Comparison of ENCODE assay signal across 15 cellular contexts in the genomic region with DNA sequence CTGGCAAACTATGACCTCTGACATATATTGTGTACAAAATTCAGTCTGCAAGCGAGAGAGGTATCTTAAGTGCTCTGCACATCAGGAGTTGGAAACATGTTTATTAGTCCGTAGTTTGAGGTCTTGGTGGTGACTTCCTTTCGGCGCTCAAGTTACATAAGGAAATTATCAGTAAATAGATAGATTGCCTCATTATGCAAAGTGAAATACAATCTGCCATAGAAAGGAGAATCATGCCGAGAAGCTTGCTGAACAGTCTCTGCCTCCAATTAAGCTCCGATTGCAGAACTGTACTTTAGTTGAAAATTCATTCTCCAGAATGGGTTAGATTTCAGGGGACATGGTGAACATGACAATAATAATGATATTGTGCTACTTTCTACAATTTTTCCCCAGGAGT.
"Had no signal": no experiment of that assay in that cellular context is flagged by ENCODE, and none has a peak within 500 bp of the region (broad histone marks: within the 10 kb centered on the region; RNA-seq: fewer than 3 reads in every experiment).

No MANE protein-coding gene starts in this region.

- DNase-seq: activated CD4-positive, alpha-beta T cell treated with anti-CD3 and anti-CD28 coated beads, Interleukin-2, amount 10 ng/mL, durations not matched to agents 7 days and 5 days; activated CD4-positive, CD25-positive, alpha-beta regulatory T cell; activated naive CD8-positive, alpha-beta T cell treated with anti-CD3 and anti-CD28 coated beads, Interleukin-2, amount 10 ng/mL, durations not matched to agents 7 days and 5 days; anterior cingulate cortex; cerebellar nuclear complex; effector CD8-positive, alpha-beta T cell; mesendoderm; natural killer cell; retina; stimulated activated CD4-positive, alpha-beta T cell treated with anti-CD3 and anti-CD28 coated beads, Interleukin-2, amount 100 ng/mL, for 48 hours; tibial artery had no signal

- H2AFZ ChIP-seq: parathyroid adenoma had no signal

- H3K27ac Mint-ChIP-seq: activated CD4-positive, alpha-beta T cell treated with anti-CD3 and anti-CD28 coated beads, Interleukin-2, amount 10 ng/mL, durations not matched to agents 7 days and 5 days; activated naive CD8-positive, alpha-beta T cell treated with anti-CD3 and anti-CD28 coated beads, Interleukin-2, amount 10 ng/mL, durations not matched to agents 7 days and 5 days; natural killer cell; stimulated activated memory B cell treated with anti-CD40 and anti-IgM and Interleukin-4, amounts not matched to agents 10 μg/mL and 1 μg/mL and 100 μg/mL, for 72 hours had no signal

- H3K9me3 Mint-ChIP-seq: stimulated activated memory B cell treated with anti-CD40 and anti-IgM and Interleukin-4, amounts not matched to agents 10 μg/mL and 1 μg/mL and 100 μg/mL, for 72 hours had no signal

- H3K36me3 ChIP-seq: neutrophil, tibial artery, vagina had no signal

- H3K27ac ChIP-seq: neutrophil, parathyroid adenoma, tibial artery, vagina had no signal

- H3K79me2 ChIP-seq: parathyroid adenoma had no signal

- H3K27me3 Mint-ChIP-seq: activated CD4-positive, alpha-beta T cell treated with anti-CD3 and anti-CD28 coated beads, Interleukin-2, amount 10 ng/mL, durations not matched to agents 7 days and 5 days; activated naive CD8-positive, alpha-beta T cell treated with anti-CD3 and anti-CD28 coated beads, Interleukin-2, amount 10 ng/mL, durations not matched to agents 7 days and 5 days; stimulated activated memory B cell treated with anti-CD40 and anti-IgM and Interleukin-4, amounts not matched to agents 10 μg/mL and 1 μg/mL and 100 μg/mL, for 72 hours had no signal

- H3K4me3 ChIP-seq: tibial artery, vagina had no signal

- ATAC-seq: natural killer cell; stimulated activated memory B cell treated with anti-CD40 and anti-IgM and Interleukin-4, amounts not matched to agents 10 μg/mL and 1 μg/mL and 100 μg/mL, for 72 hours had no signal

- H3K9ac ChIP-seq: parathyroid adenoma had no signal

- H3K4me1 ChIP-seq: parathyroid adenoma, vagina had no signal

- H3K4me3 Mint-ChIP-seq: activated CD4-positive, alpha-beta T cell treated with anti-CD3 and anti-CD28 coated beads, Interleukin-2, amount 10 ng/mL, durations not matched to agents 7 days and 5 days; activated naive CD8-positive, alpha-beta T cell treated with anti-CD3 and anti-CD28 coated beads, Interleukin-2, amount 10 ng/mL, durations not matched to agents 7 days and 5 days; natural killer cell; stimulated activated memory B cell treated with anti-CD40 and anti-IgM and Interleukin-4, amounts not matched to agents 10 μg/mL and 1 μg/mL and 100 μg/mL, for 72 hours had no signal

- H3K36me3 Mint-ChIP-seq: activated naive CD8-positive, alpha-beta T cell treated with anti-CD3 and anti-CD28 coated beads, Interleukin-2, amount 10 ng/mL, durations not matched to agents 7 days and 5 days; natural killer cell; stimulated activated memory B cell treated with anti-CD40 and anti-IgM and Interleukin-4, amounts not matched to agents 10 μg/mL and 1 μg/mL and 100 μg/mL, for 72 hours had no signal

- H3K27me3 ChIP-seq: neutrophil, tibial artery, vagina had no signal

- H3K9me3 ChIP-seq: neutrophil, tibial artery, vagina had no signal

- H3K4me1 Mint-ChIP-seq: activated CD4-positive, alpha-beta T cell treated with anti-CD3 and anti-CD28 coated beads, Interleukin-2, amount 10 ng/mL, durations not matched to agents 7 days and 5 days; activated naive CD8-positive, alpha-beta T cell treated with anti-CD3 and anti-CD28 coated beads, Interleukin-2, amount 10 ng/mL, durations not matched to agents 7 days and 5 days; natural killer cell; stimulated activated memory B cell treated with anti-CD40 and anti-IgM and Interleukin-4, amounts not matched to agents 10 μg/mL and 1 μg/mL and 100 μg/mL, for 72 hours had no signal
